Comparison of ENCODE assay signal across 8 cellular contexts in genomic region chr17:57939797-57940196, GRCh38. TPM values are rescaled to one million over a fixed set of nuclear protein-coding genes. Genes with fewer than 3 reads are reported as not detected.
DNase-seq lines count a peak whose midpoint lies in the region; ATAC-seq and TF ChIP-seq lines count a peak whose summit lies in the region.

No MANE protein-coding gene starts in this region.

- H3K27me3 ChIP-seq in esophagus muscularis mucosa (no peaks in the 10 kb centered on the region), thyroid gland (no peaks in the 10 kb centered on the region), HAP-1 (ENCODE audit: low read depth) (no peaks in the 10 kb centered on the region)

- H3K4me3 ChIP-seq in esophagus muscularis mucosa (no peak overlapping the region), thyroid gland (replicated peaks in 1 of 3) (no peak overlapping the region), HAP-1 (no peak overlapping the region)

- no peak for TF ChIP-seq CTCF in esophagus muscularis mucosa (IDR thresholded peaks at IDR 0.05)
- no peak for TF ChIP-seq CTCF in thyroid gland (IDR thresholded peaks at IDR 0.05)

- H3K27ac ChIP-seq in esophagus muscularis mucosa (replicated peaks in 1 of 4) (peak overlapping the region; percentile 98 to 100 (median 100)), thyroid gland (peak overlapping the region; percentile 35 to 54 (median 53))

- peak; percentile 93 for DNase-seq in DMS153 (lab: John Stamatoyannopoulos, UW)
- DNase-seq in NCI-H526 treated with DMSO at 0.1 percent for 48 hours (lab: John Stamatoyannopoulos, UW), result peak; percentile 85
- DNase-seq in esophagus muscularis mucosa (ENCODE audit: extremely low spot score), result no peak
- no peak for DNase-seq in thyroid gland
- no peak for DNase-seq in HAP-1 (ENCODE audit: low spot score in 2 of 2)
- no peak for DNase-seq in foreskin melanocyte

- in situ Hi-C loops in HAP-1 (cut with MboI; ENCODE audit: low sequenced_read_pairs), result no loop called here

- no peak for TF ChIP-seq EP300 in esophagus muscularis mucosa (IDR thresholded peaks at IDR 0.05)

- H3K9me3 ChIP-seq in esophagus muscularis mucosa (no peaks in the 10 kb centered on the region), thyroid gland (no peaks in the 10 kb centered on the region), HAP-1 (no peaks in the 10 kb centered on the region)

- no peak for TF ChIP-seq POLR2A in esophagus muscularis mucosa (IDR thresholded peaks at IDR 0.05; ENCODE audit: low read depth)
- no peak for TF ChIP-seq POLR2A in thyroid gland (IDR thresholded peaks at IDR 0.05)

- ATAC-seq in GM19351 (IDR thresholded peaks at IDR 0.05; ENCODE audit: unreplicated experiment), result peak; percentile 70
- ATAC-seq in HG03280 (IDR thresholded peaks at IDR 0.05; ENCODE audit: unreplicated experiment), result peak; percentile 70

- intact Hi-C loops in esophagus muscularis mucosa (cut with DNase I), result no loop called here
- intact Hi-C loops in thyroid gland (cut with DNase I), result no loop called here

- H3K4me1 ChIP-seq in esophagus muscularis mucosa (peaks cover 95 to 100% (median 100%) of the 10 kb centered on the region in 4 donors), thyroid gland (peaks cover 51 to 59% of the 10 kb centered on the region in 2 donors), HAP-1 (peaks cover 16% of the 10 kb centered on the region)

- 39% methylated on average over 6 of the region's 7 CpGs for WGBS in esophagus muscularis mucosa
- WGBS in thyroid gland, 2 donors, result 32 to 56% methylated on average over 2 to 7 of the region's 7 CpGs

- H3K36me3 ChIP-seq in esophagus muscularis mucosa (no peaks in the 10 kb centered on the region), thyroid gland (no peaks in the 10 kb centered on the region), HAP-1 (replicated peaks) (no peaks in the 10 kb centered on the region)

RNA-seq across cellular contexts. Expression of gene CUEDC1, which starts 15.4 kb away (rescaled TPM):
- total RNA-seq in esophagus muscularis mucosa (10 to 100 TPM; 30.3 to 72.2 (median 51.2) TPM), thyroid gland (10 to 100 TPM; 25.6 to 32.3 (median 29.9) TPM)

RNA-seq across cellular contexts. Expression of gene VEZF1, which starts 48.3 kb away (rescaled TPM):
- total RNA-seq in esophagus muscularis mucosa, result 100 to 1,000 TPM in 3 of 4 donors, 10 to 100 TPM in 1; 98.9 to 154 (median 121) TPM
- total RNA-seq in thyroid gland, result 100 to 1,000 TPM in 1 of 4 donors, 10 to 100 TPM in 3; 88.5 to 147 (median 91.4) TPM

Comparison
In these comparisons a context has a peak if more than half of its experiments do, and no peak if none do; other contexts are left out.
1. DNase-seq: peak in DMS153 (single experiment) and NCI-H526 treated with DMSO at 0.1 percent for 48 hours (single experiment); none in esophagus muscularis mucosa (single experiment), thyroid gland (0 of 2), HAP-1 (0 of 2) and foreskin melanocyte (single experiment).